In the genomic region with DNA sequence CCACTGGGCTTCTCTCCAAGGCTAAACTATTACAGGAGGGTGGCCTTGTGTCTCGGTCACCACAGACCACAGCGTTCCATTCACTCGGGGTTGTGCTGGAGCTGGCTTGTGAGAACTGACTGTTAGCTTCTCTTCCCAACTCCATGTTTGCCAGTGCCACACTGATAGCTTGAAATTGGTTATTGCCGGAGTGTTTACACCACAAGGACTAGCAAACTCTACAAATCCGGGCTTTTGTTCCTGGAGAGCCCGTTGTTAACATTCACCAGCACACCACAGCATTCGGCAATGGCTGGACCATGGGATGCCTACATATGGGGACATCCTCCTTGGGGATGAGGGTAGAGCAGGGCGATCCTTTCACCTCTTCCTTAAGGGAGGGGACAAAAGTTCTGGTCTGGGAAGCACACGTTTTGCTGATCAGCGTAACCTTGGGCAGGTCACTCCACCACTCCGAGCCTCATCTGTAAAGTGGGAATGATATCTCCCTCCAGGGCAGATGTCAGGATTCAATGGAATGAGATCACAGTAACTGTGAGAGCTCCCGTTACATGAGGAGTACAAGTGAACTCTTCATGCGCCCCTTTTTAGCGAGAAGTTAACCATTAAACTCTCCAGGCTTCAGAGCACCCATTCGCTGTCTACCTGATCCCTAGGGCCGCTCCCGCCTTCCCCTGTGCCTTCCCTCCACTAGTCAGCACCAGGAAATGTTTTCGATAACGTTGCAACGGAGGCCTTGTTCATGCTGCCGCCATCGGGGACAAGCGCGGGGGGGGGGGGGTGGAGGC, we compare ENCODE assay signal across 1 cellular context.
TF ChIP-seq lines count a peak whose summit lies in the region.

No MANE protein-coding gene starts in this region.

TF ChIP-seq in HepG2, 621 proteins besides CTCF, POLR2A, EP300 and RAD21 (continued from another document and continues in another):
- TF ChIP-seq, protein P1, sequence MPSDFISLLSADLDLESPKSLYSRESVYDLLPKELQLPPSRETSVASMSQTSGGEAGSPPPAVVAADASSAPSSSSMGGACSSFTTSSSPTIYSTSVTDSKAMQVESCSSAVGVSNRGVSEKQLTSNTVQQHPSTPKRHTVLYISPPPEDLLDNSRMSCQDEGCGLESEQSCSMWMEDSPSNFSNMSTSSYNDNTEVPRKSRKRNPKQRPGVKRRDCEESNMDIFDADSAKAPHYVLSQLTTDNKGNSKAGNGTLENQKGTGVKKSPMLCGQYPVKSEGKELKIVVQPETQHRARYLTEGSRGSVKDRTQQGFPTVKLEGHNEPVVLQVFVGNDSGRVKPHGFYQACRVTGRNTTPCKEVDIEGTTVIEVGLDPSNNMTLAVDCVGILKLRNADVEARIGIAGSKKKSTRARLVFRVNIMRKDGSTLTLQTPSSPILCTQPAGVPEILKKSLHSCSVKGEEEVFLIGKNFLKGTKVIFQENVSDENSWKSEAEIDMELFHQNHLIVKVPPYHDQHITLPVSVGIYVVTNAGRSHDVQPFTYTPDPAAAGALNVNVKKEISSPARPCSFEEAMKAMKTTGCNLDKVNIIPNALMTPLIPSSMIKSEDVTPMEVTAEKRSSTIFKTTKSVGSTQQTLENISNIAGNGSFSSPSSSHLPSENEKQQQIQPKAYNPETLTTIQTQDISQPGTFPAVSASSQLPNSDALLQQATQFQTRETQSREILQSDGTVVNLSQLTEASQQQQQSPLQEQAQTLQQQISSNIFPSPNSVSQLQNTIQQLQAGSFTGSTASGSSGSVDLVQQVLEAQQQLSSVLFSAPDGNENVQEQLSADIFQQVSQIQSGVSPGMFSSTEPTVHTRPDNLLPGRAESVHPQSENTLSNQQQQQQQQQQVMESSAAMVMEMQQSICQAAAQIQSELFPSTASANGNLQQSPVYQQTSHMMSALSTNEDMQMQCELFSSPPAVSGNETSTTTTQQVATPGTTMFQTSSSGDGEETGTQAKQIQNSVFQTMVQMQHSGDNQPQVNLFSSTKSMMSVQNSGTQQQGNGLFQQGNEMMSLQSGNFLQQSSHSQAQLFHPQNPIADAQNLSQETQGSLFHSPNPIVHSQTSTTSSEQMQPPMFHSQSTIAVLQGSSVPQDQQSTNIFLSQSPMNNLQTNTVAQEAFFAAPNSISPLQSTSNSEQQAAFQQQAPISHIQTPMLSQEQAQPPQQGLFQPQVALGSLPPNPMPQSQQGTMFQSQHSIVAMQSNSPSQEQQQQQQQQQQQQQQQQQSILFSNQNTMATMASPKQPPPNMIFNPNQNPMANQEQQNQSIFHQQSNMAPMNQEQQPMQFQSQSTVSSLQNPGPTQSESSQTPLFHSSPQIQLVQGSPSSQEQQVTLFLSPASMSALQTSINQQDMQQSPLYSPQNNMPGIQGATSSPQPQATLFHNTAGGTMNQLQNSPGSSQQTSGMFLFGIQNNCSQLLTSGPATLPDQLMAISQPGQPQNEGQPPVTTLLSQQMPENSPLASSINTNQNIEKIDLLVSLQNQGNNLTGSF (CRISPR knock-in tag; IDR thresholded peaks at IDR 0.05) = no peak; the same call in 1 of the 2 replicates
- no peak; the same call in 1 of the 2 replicates for TF ChIP-seq SRY (CRISPR knock-in tag; IDR thresholded peaks at IDR 0.05)
- TF ChIP-seq ZMYM2 (CRISPR knock-in tag; IDR thresholded peaks at IDR 0.05) = peak; percentile 82
- TF ChIP-seq, protein P2, sequence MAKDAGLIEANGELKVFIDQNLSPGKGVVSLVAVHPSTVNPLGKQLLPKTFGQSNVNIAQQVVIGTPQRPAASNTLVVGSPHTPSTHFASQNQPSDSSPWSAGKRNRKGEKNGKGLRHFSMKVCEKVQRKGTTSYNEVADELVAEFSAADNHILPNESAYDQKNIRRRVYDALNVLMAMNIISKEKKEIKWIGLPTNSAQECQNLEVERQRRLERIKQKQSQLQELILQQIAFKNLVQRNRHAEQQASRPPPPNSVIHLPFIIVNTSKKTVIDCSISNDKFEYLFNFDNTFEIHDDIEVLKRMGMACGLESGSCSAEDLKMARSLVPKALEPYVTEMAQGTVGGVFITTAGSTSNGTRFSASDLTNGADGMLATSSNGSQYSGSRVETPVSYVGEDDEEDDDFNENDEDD (CRISPR knock-in tag; IDR thresholded peaks at IDR 0.05; ENCODE audit: borderline replicate concordance) = peak; percentile 90; the same call in 1 of the 2 replicates
- no peak; the same call in 1 of the 2 replicates for TF ChIP-seq NR2C2 (CRISPR knock-in tag; IDR thresholded peaks at IDR 0.05; ENCODE audit: borderline replicate concordance)
- TF ChIP-seq, protein P3, sequence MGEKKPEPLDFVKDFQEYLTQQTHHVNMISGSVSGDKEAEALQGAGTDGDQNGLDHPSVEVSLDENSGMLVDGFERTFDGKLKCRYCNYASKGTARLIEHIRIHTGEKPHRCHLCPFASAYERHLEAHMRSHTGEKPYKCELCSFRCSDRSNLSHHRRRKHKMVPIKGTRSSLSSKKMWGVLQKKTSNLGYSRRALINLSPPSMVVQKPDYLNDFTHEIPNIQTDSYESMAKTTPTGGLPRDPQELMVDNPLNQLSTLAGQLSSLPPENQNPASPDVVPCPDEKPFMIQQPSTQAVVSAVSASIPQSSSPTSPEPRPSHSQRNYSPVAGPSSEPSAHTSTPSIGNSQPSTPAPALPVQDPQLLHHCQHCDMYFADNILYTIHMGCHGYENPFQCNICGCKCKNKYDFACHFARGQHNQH (CRISPR knock-in tag; IDR thresholded peaks at IDR 0.05) = peak; percentile 72
- peak; percentile 30 for TF ChIP-seq ARID2 (CRISPR knock-in tag; IDR thresholded peaks at IDR 0.05; ENCODE audit: borderline replicate concordance)
- TF ChIP-seq ZNF7 (CRISPR knock-in tag; IDR thresholded peaks at IDR 0.05) = no peak
- TF ChIP-seq, protein P4, sequence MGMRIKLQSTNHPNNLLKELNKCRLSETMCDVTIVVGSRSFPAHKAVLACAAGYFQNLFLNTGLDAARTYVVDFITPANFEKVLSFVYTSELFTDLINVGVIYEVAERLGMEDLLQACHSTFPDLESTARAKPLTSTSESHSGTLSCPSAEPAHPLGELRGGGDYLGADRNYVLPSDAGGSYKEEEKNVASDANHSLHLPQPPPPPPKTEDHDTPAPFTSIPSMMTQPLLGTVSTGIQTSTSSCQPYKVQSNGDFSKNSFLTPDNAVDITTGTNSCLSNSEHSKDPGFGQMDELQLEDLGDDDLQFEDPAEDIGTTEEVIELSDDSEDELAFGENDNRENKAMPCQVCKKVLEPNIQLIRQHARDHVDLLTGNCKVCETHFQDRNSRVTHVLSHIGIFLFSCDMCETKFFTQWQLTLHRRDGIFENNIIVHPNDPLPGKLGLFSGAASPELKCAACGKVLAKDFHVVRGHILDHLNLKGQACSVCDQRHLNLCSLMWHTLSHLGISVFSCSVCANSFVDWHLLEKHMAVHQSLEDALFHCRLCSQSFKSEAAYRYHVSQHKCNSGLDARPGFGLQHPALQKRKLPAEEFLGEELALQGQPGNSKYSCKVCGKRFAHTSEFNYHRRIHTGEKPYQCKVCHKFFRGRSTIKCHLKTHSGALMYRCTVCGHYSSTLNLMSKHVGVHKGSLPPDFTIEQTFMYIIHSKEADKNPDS (CRISPR knock-in tag; IDR thresholded peaks at IDR 0.05) = no peak
- TF ChIP-seq PTBP1 (IDR thresholded peaks at IDR 0.05; ENCODE audit: low read depth, low read length, poor library complexity, severe bottlenecking) = no peak
- no peak for TF ChIP-seq ZNF317 (CRISPR knock-in tag; IDR thresholded peaks at IDR 0.05)
- TF ChIP-seq ZNF260 (CRISPR knock-in tag; IDR thresholded peaks at IDR 0.05; ENCODE audit: borderline replicate concordance, low read depth) = no peak
- 0 out of 2 replicates have a peak, but pooled peaks have one; percentile 41 for TF ChIP-seq ZNF121 (CRISPR knock-in tag; IDR thresholded peaks at IDR 0.05)
- TF ChIP-seq BORCS8-MEF2B (CRISPR knock-in tag; IDR thresholded peaks at IDR 0.05) = peak; percentile 87
- peak; percentile 61; the same call in 1 of the 2 replicates for TF ChIP-seq ZNF160 (CRISPR knock-in tag; IDR thresholded peaks at IDR 0.05)
- no peak for TF ChIP-seq NCOA5 (CRISPR knock-in tag; IDR thresholded peaks at IDR 0.05)
- TF ChIP-seq, protein P5, sequence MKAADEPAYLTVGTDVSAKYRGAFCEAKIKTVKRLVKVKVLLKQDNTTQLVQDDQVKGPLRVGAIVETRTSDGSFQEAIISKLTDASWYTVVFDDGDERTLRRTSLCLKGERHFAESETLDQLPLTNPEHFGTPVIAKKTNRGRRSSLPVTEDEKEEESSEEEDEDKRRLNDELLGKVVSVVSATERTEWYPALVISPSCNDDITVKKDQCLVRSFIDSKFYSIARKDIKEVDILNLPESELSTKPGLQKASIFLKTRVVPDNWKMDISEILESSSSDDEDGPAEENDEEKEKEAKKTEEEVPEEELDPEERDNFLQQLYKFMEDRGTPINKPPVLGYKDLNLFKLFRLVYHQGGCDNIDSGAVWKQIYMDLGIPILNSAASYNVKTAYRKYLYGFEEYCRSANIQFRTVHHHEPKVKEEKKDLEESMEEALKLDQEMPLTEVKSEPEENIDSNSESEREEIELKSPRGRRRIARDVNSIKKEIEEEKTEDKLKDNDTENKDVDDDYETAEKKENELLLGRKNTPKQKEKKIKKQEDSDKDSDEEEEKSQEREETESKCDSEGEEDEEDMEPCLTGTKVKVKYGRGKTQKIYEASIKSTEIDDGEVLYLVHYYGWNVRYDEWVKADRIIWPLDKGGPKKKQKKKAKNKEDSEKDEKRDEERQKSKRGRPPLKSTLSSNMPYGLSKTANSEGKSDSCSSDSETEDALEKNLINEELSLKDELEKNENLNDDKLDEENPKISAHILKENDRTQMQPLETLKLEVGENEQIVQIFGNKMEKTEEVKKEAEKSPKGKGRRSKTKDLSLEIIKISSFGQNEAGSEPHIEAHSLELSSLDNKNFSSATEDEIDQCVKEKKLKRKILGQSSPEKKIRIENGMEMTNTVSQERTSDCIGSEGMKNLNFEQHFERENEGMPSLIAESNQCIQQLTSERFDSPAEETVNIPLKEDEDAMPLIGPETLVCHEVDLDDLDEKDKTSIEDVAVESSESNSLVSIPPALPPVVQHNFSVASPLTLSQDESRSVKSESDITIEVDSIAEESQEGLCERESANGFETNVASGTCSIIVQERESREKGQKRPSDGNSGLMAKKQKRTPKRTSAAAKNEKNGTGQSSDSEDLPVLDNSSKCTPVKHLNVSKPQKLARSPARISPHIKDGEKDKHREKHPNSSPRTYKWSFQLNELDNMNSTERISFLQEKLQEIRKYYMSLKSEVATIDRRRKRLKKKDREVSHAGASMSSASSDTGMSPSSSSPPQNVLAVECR (CRISPR knock-in tag; IDR thresholded peaks at IDR 0.05; ENCODE audit: borderline replicate concordance) = peak; percentile 37; the same call in 1 of the 2 replicates
- peak; percentile 36; the same call in 1 of the 2 replicates for TF ChIP-seq HMG20A (CRISPR knock-in tag; IDR thresholded peaks at IDR 0.05; ENCODE audit: borderline replicate concordance)
- peak; percentile 74 for TF ChIP-seq KMT2B (CRISPR knock-in tag; IDR thresholded peaks at IDR 0.05)
- no peak for TF ChIP-seq ZNF672 (CRISPR knock-in tag; IDR thresholded peaks at IDR 0.05)
- TF ChIP-seq CHD2 (IDR thresholded peaks at IDR 0.05; ENCODE audit: low read depth, low read length) = peak; percentile 25; the same call in 1 of the 2 replicates
- TF ChIP-seq TEAD3 (CRISPR knock-in tag; optimal IDR thresholded peaks at IDR 0.05; ENCODE audit: borderline replicate concordance) = peak; percentile 11
- TF ChIP-seq, protein P6, sequence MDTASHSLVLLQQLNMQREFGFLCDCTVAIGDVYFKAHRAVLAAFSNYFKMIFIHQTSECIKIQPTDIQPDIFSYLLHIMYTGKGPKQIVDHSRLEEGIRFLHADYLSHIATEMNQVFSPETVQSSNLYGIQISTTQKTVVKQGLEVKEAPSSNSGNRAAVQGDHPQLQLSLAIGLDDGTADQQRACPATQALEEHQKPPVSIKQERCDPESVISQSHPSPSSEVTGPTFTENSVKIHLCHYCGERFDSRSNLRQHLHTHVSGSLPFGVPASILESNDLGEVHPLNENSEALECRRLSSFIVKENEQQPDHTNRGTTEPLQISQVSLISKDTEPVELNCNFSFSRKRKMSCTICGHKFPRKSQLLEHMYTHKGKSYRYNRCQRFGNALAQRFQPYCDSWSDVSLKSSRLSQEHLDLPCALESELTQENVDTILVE (CRISPR knock-in tag; IDR thresholded peaks at IDR 0.05) = peak; percentile 30; the same call in 1 of the 2 replicates
- peak; percentile 86 for TF ChIP-seq RBM22 (optimal IDR thresholded peaks at IDR 0.05; ENCODE audit: low read length)
- TF ChIP-seq KLF9 (CRISPR knock-in tag; IDR thresholded peaks at IDR 0.05; ENCODE audit: low read depth) = peak; percentile 34; the same call in 1 of the 2 replicates
- TF ChIP-seq POLR2AphosphoS5 (IDR thresholded peaks at IDR 0.05; ENCODE audit: low read depth, low read length) = peak; percentile 74
- TF ChIP-seq, protein P7, sequence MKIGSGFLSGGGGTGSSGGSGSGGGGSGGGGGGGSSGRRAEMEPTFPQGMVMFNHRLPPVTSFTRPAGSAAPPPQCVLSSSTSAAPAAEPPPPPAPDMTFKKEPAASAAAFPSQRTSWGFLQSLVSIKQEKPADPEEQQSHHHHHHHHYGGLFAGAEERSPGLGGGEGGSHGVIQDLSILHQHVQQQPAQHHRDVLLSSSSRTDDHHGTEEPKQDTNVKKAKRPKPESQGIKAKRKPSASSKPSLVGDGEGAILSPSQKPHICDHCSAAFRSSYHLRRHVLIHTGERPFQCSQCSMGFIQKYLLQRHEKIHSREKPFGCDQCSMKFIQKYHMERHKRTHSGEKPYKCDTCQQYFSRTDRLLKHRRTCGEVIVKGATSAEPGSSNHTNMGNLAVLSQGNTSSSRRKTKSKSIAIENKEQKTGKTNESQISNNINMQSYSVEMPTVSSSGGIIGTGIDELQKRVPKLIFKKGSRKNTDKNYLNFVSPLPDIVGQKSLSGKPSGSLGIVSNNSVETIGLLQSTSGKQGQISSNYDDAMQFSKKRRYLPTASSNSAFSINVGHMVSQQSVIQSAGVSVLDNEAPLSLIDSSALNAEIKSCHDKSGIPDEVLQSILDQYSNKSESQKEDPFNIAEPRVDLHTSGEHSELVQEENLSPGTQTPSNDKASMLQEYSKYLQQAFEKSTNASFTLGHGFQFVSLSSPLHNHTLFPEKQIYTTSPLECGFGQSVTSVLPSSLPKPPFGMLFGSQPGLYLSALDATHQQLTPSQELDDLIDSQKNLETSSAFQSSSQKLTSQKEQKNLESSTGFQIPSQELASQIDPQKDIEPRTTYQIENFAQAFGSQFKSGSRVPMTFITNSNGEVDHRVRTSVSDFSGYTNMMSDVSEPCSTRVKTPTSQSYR (CRISPR knock-in tag; IDR thresholded peaks at IDR 0.05; ENCODE audit: borderline replicate concordance) = 0 out of 2 replicates have a peak, but pooled peaks have one; percentile 16
- TF ChIP-seq ZBTB38 (CRISPR knock-in tag; IDR thresholded peaks at IDR 0.05) = peak; percentile 41; the same call in 1 of the 2 replicates
- TF ChIP-seq YY1 (IDR thresholded peaks at IDR 0.05; ENCODE audit: insufficient read depth, insufficient replicate concordance, low read depth, low read length) = peak; percentile 76
- TF ChIP-seq FLYWCH1 (CRISPR knock-in tag; IDR thresholded peaks at IDR 0.05) = no peak
- TF ChIP-seq ERF (CRISPR knock-in tag; IDR thresholded peaks at IDR 0.05) = peak; percentile 74
